8 cellular contexts compared by ENCODE assay signal in genomic region chr6:139533573-139534471, GRCh38.
A peak's percentile ranks its signal among the peaks of the same experiment; 100 is the strongest.
DNase-seq lines count a peak whose midpoint lies in the region; ATAC-seq and TF ChIP-seq lines count a peak whose summit lies in the region.

No MANE protein-coding gene starts in this region.

- no peak overlapping the region for H3K14ac ChIP-seq in trophoblast cell (ENCODE audit: low read length)

- peaks cover 0 to 2% of the 10 kb centered on the region in 2 experiments for H3K36me3 ChIP-seq in trophoblast cell (ENCODE audit: control insufficient read depth in 1 of 2, insufficient read depth in 2 of 2, low read length in 2 of 2)

- no peak overlapping the region for H3K18ac ChIP-seq in trophoblast cell (ENCODE audit: low read length)

- H3K4me1 ChIP-seq in trophoblast cell (ENCODE audit: control insufficient read depth in 1 of 2, insufficient read depth in 2 of 2, low read length in 2 of 2), result peaks cover 7% of the 10 kb centered on the region in 2 experiments

- H3K9me3 ChIP-seq in trophoblast cell (ENCODE audit: insufficient read depth, low read depth, low read length), result no peaks in the 10 kb centered on the region

- H4K91ac ChIP-seq in trophoblast cell (ENCODE audit: low read depth, low read length), result peak overlapping the region; percentile 40

- no peaks in the 10 kb centered on the region for H3K27me3 ChIP-seq in trophoblast cell (ENCODE audit: insufficient read depth, low read length)

- peak overlapping the region; percentile 51 for H4K8ac ChIP-seq in trophoblast cell (ENCODE audit: low read depth, low read length)

- H4K12ac ChIP-seq in trophoblast cell (ENCODE audit: low read depth, low read length), result no peak overlapping the region

- in situ Hi-C loops in GM13977 (cut with MboI; ENCODE audit: low pct_unique_long_range_greater_than_20kb, low sequenced_read_pairs, unreplicated experiment), result no loop called here

- no CpG with 5 or more reads among the region's 11 CpGs for WGBS in trophoblast cell (ENCODE audit: extremely low coverage, insufficient coverage, insufficient read length)

- no peak overlapping the region for H2BK5ac ChIP-seq in trophoblast cell (ENCODE audit: low read depth, low read length, poor library complexity)

- peak overlapping the region; percentile 13 for H3K27ac ChIP-seq in trophoblast cell (ENCODE audit: low read depth, low read length)

- H3K4me3 ChIP-seq in epithelial cell of proximal tubule (ENCODE audit: low read depth, low read length) (peak overlapping the region; percentile 40), trophoblast cell (ENCODE audit: low read depth, low read length) (no peak overlapping the region)

- peak overlapping the region; percentile 64 for H2BK120ac ChIP-seq in trophoblast cell (ENCODE audit: insufficient read depth, low read length, poor library complexity)

- no peaks in the 10 kb centered on the region for H3K79me2 ChIP-seq in trophoblast cell (ENCODE audit: control insufficient read depth, insufficient read depth, low read length, poor library complexity)

- no peak overlapping the region for H3K9ac ChIP-seq in trophoblast cell (ENCODE audit: low read length)

- peak overlapping the region; percentile 10 for H2AFZ ChIP-seq in trophoblast cell (ENCODE audit: insufficient read depth, low read length, poor library complexity)

- H3K4ac ChIP-seq in trophoblast cell (ENCODE audit: low read depth, low read length), result peak overlapping the region; percentile 5

- no peak overlapping the region for H3K23ac ChIP-seq in trophoblast cell (ENCODE audit: low read length)

- H2AK5ac ChIP-seq in trophoblast cell (ENCODE audit: low read length), result no peak overlapping the region

- peaks cover 7% of the 10 kb centered on the region for H3K79me1 ChIP-seq in trophoblast cell (ENCODE audit: low read length)

- H3K4me2 ChIP-seq in trophoblast cell (ENCODE audit: low read length), result no peak overlapping the region

- DNase-seq in RPMI7951 (ENCODE audit: low read depth), result peak; percentile 83
- peak; percentile 82 for DNase-seq in epithelial cell of proximal tubule (ENCODE audit: low read depth)
- DNase-seq in trophoblast cell, result peak; percentile 27 to 91
- DNase-seq in GM13977 (ENCODE audit: low spot score), result no peak
- no peak for DNase-seq in DMS79 (lab: John Stamatoyannopoulos, UW)
- DNase-seq in GOT3 (lab: John Stamatoyannopoulos, UW), result no peak

- H2BK12ac ChIP-seq in trophoblast cell (ENCODE audit: low read length), result peak overlapping the region; percentile 9

- no peak for TF ChIP-seq CTCF in epithelial cell of proximal tubule (conservative IDR thresholded peaks at IDR 0.05; ENCODE audit: low read depth, low read length)
- TF ChIP-seq CTCF in GM13977 (IDR thresholded peaks at IDR 0.05; ENCODE audit: extremely low read depth, insufficient read depth, missing control alignments), result no peak

- peak; percentile 12 for ATAC-seq in GM18907 (IDR thresholded peaks at IDR 0.05; ENCODE audit: unreplicated experiment)
- ATAC-seq in HG02678 (IDR thresholded peaks at IDR 0.05; ENCODE audit: unreplicated experiment), result no peak

Comparison
In these comparisons a context has a peak if more than half of its experiments do, and no peak if none do; other contexts are left out.
1. DNase-seq: peak in RPMI7951 (single experiment), epithelial cell of proximal tubule (single experiment) and trophoblast cell (2 of 2); none in GM13977 (single experiment), DMS79 (single experiment) and GOT3 (single experiment).